ENCODE assay signal across 1 cellular context in the genomic region with DNA sequence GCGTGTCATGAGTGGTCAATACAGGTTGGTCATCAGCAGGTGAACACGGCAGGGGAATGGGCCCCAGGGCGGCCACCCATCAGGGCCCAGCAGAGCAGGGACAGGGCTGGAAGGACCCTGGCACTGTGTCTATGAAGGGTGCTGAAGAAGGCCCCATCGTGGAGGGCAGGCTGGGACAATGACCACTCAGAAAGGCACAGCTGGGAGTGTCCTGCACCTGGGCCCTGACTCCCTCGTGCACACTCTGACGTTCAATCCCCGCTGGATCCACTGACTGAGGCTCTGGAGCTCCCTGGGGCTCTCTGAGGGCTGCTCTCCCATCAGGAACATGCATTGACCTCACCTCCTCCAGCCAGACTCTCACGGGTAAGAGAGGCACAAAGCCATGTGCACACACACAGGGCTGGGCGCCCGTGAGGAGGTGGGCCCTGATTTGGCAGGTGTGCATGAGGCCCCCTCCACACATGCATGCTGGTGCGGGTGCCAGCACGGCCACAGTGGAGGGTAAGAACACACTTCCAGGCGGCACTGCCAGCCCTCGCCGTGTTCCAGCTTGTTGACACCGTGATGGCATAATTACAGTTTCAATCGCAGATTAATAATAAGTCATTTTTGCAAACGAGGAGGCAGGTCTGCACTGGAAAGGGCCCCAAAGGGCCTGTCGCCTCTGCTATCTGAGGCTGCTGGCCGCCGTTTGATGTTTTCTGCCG.
TF ChIP-seq lines count a peak whose summit lies in the region.

No MANE protein-coding gene starts in this region.

TF ChIP-seq in H1, 55 proteins besides CTCF, POLR2A, EP300 and RAD21:
- TF ChIP-seq POU5F1 (IDR thresholded peaks at IDR 0.05; ENCODE audit: low read depth, low read length) (no peak), JUND (IDR thresholded peaks at IDR 0.05; ENCODE audit: low read length) (no peak), YY1 (IDR thresholded peaks at IDR 0.05; ENCODE audit: low read depth, low read length) (no peak), RFX5 (IDR thresholded peaks at IDR 0.05; ENCODE audit: borderline replicate concordance, low read depth, low read length) (no peak)
